In the genomic region with DNA sequence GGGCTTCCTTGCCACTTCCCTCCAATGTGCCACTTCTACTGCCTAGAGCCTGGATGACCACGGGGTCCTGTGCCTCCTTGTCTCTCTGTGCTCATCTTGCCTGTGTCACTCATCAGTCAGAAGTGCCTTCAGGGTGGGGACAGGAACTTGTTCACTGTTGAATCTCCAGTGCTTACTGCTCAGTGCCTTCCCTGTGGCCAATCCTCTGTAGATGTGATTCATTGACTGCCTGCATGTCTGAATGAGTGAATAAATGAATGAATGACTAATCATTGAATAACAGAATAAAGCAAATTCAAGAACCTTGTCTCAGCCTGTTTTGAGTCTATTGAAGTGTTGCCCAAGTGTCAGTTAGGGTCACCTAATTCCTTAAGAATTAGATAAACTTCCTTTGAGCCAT, we compare ENCODE assay signal across 17 cellular contexts. TPM values are rescaled to one million over a fixed set of nuclear protein-coding genes. Genes with fewer than 3 reads are reported as not detected.
DNase-seq lines count a peak whose midpoint lies in the region; ATAC-seq lines count a peak whose summit lies in the region.
"Had no signal": no experiment of that assay in that cellular context is flagged by ENCODE, and none has a peak within 500 bp of the region (broad histone marks: within the 10 kb centered on the region; RNA-seq: fewer than 3 reads in every experiment).

No MANE protein-coding gene starts in this region.

- no peaks in the 10 kb centered on the region for H3K9me3 Mint-ChIP-seq in activated T-helper 17 cell treated with anti-CD3 and anti-CD28 coated beads, Interleukin-2, amount 50 U/mL, for 72 hours
- H3K9me3 Mint-ChIP-seq: activated B cell treated with CpG ODN at 0.5 μM for 24 hours, IgD-negative memory B cell, naive B cell had no signal

- H3K27ac Mint-ChIP-seq in activated T-helper 17 cell treated with anti-CD3 and anti-CD28 coated beads, Interleukin-2, amount 50 U/mL, for 72 hours = no peak overlapping the region
- H3K27ac Mint-ChIP-seq: activated B cell treated with CpG ODN at 0.5 μM for 24 hours, IgD-negative memory B cell, naive B cell had no signal

- H3K27me3 Mint-ChIP-seq in activated T-helper 17 cell treated with anti-CD3 and anti-CD28 coated beads, Interleukin-2, amount 50 U/mL, for 72 hours = peaks cover 10% of the 10 kb centered on the region

- no peaks in the 10 kb centered on the region for H3K36me3 Mint-ChIP-seq in activated T-helper 17 cell treated with anti-CD3 and anti-CD28 coated beads, Interleukin-2, amount 50 U/mL, for 72 hours (ENCODE audit: low read depth)
- H3K36me3 Mint-ChIP-seq: IgD-negative memory B cell, naive B cell had no signal

- peak; percentile 27 for DNase-seq in Daoy (ENCODE audit: low read depth)
- peak; percentile 29 for DNase-seq in HK-2 (ENCODE audit: unreplicated experiment)
- peak; percentile 35 for DNase-seq in kidney glomerular epithelial cell (lab: John Stamatoyannopoulos, UW)
- no peak for DNase-seq in T-helper 9 cell
- no peak for DNase-seq in OCI-M1 (lab: John Stamatoyannopoulos, UW)
- DNase-seq in hepatic stellate cell (ENCODE audit: low spot score) = no peak
- DNase-seq: activated B cell treated with CpG ODN at 0.5 μM for 24 hours; activated T-cell treated with anti-CD3 and anti-CD28 coated beads, Interleukin-2, amount 50 U/mL, for 48 hours; caudate nucleus; dorsolateral prefrontal cortex; heart right ventricle; naive B cell; NCI-H2029 treated with DMSO at 0.1 percent for 48 hours; NCI-H510A treated with DMSO at 0.1 percent for 48 hours; pancreas had no signal

- no peak overlapping the region for H3K4me3 Mint-ChIP-seq in activated T-helper 17 cell treated with anti-CD3 and anti-CD28 coated beads, Interleukin-2, amount 50 U/mL, for 72 hours
- H3K4me3 Mint-ChIP-seq: activated B cell treated with CpG ODN at 0.5 μM for 24 hours, IgD-negative memory B cell, naive B cell had no signal

- H3K4me1 Mint-ChIP-seq in activated T-helper 17 cell treated with anti-CD3 and anti-CD28 coated beads, Interleukin-2, amount 50 U/mL, for 72 hours = peaks cover 6% of the 10 kb centered on the region
- H3K4me1 Mint-ChIP-seq: activated B cell treated with CpG ODN at 0.5 μM for 24 hours had no signal

- peak; percentile 70 for ATAC-seq in activated T-helper 17 cell treated with anti-CD3 and anti-CD28 coated beads, Interleukin-2, amount 50 U/mL, for 72 hours (replicated peaks)
- ATAC-seq: heart right ventricle, pancreas had no signal

RNA-seq across cellular contexts. Expression of a gene that starts 42.3 kb away (rescaled TPM):
- total RNA-seq in Daoy (2014; rRNA removed; shearing (Covaris generic)) = 65.9 and 68.2 TPM in 2 replicates
- 10 to 100 TPM; 32.5 to 69.2 TPM for total RNA-seq in activated T-helper 17 cell treated with anti-CD3 and anti-CD28 coated beads, Interleukin-2, amount 50 U/mL, for 72 hours

RNA-seq across cellular contexts. Expression of a gene that starts 50.7 kb away (rescaled TPM):
- total RNA-seq in Daoy (2014; rRNA removed; shearing (Covaris generic)) = 646 and 667 TPM in 2 replicates
- total RNA-seq in activated T-helper 17 cell treated with anti-CD3 and anti-CD28 coated beads, Interleukin-2, amount 50 U/mL, for 72 hours = 100 to 1,000 TPM; 232 to 441 TPM

Comparison
In these comparisons a context has a peak if more than half of its experiments do, and no peak if none do; other contexts are left out.
1. DNase-seq: peak in Daoy (single experiment), HK-2 (single experiment) and kidney glomerular epithelial cell (single experiment); none in T-helper 9 cell (single experiment), OCI-M1 (single experiment) and hepatic stellate cell (single experiment).